Comparison of ENCODE assay signal across 9 cellular contexts in genomic region chr4:110484767-110485166, GRCh38. TPM values are rescaled to one million over a fixed set of nuclear protein-coding genes. Genes with fewer than 3 reads are reported as not detected.
DNase-seq lines count a peak whose midpoint lies in the region; ATAC-seq and TF ChIP-seq lines count a peak whose summit lies in the region.
"Had no signal": no experiment of that assay in that cellular context is flagged by ENCODE, and none has a peak within 500 bp of the region (broad histone marks: within the 10 kb centered on the region; RNA-seq: fewer than 3 reads in every experiment).

No MANE protein-coding gene starts in this region.

- no peaks in the 10 kb centered on the region for H3K27me3 ChIP-seq in RWPE2 (ENCODE audit: insufficient read depth, poor library complexity, severe bottlenecking)

- H3K36me3 ChIP-seq in RWPE2 (ENCODE audit: low read depth), result no peaks in the 10 kb centered on the region

- no peaks in the 10 kb centered on the region for H3K9me3 ChIP-seq in RWPE2 (ENCODE audit: severe bottlenecking)

- H3K4me1 ChIP-seq in RWPE2 (ENCODE audit: insufficient read depth, poor library complexity, severe bottlenecking), result no peaks in the 10 kb centered on the region
- H3K4me1 ChIP-seq: parathyroid adenoma had no signal

- DNase-seq in AG10803 (ENCODE audit: low read depth), result peak; percentile 92
- DNase-seq in RWPE2 (ENCODE audit: low spot score), result no peak
- DNase-seq in islet precursor cell, result peak; percentile 81
- no peak for DNase-seq in activated naive CD4-positive, alpha-beta T cell treated with Interleukin-2 at 50 U/mL for 16 hours
- no peak for DNase-seq in NCI-H146 treated with DMSO at 0.1 percent for 48 hours (lab: John Stamatoyannopoulos, UW; ENCODE audit: unreplicated experiment)
- DNase-seq in activated CD4-positive, CD25-positive, alpha-beta regulatory T cell treated with anti-CD3 and anti-CD28 coated beads, Interleukin-2, amount 50 U/mL, for 72 hours, result no peak
- DNase-seq in G401 (ENCODE audit: low spot score), result no peak

- no peak overlapping the region for H3K27ac ChIP-seq in RWPE2 (ENCODE audit: poor library complexity, severe bottlenecking)
- H3K27ac ChIP-seq: parathyroid adenoma had no signal

- H3K4me3 ChIP-seq in AG10803 (ENCODE audit: low read length) (no peak overlapping the region), RWPE2 (ENCODE audit: severe bottlenecking) (no peak overlapping the region)

- ATAC-seq in GM21723 (IDR thresholded peaks at IDR 0.05; ENCODE audit: unreplicated experiment) (peak; percentile 41), RWPE2 (ENCODE audit: low read depth) (peak; percentile 69)

- no peak for TF ChIP-seq CTCF in AG10803 (conservative IDR thresholded peaks at IDR 0.05; ENCODE audit: low read length)
- TF ChIP-seq CTCF in RWPE2 (IDR thresholded peaks at IDR 0.05; ENCODE audit: poor library complexity, severe bottlenecking), result no peak

- in situ Hi-C loops in G401 (cut with HindIII; ENCODE audit: low sequenced_read_pairs), result no loop called here

RNA-seq across cellular contexts. Expression of gene ENPEP, which starts 8.8 kb away (rescaled TPM):
- not detected in 2 replicates for total RNA-seq in G401 (2014; rRNA removed; shearing (Covaris generic))

Comparison
In these comparisons a context has a peak if more than half of its experiments do, and no peak if none do; other contexts are left out.
1. DNase-seq: peak in AG10803 (single experiment) and islet precursor cell (single experiment); none in RWPE2 (single experiment), activated naive CD4-positive, alpha-beta T cell treated with Interleukin-2 at 50 U/mL for 16 hours (single experiment), NCI-H146 treated with DMSO at 0.1 percent for 48 hours (single experiment), activated CD4-positive, CD25-positive, alpha-beta regulatory T cell treated with anti-CD3 and anti-CD28 coated beads, Interleukin-2, amount 50 U/mL, for 72 hours (single experiment) and G401 (single experiment).